In the genomic region with DNA sequence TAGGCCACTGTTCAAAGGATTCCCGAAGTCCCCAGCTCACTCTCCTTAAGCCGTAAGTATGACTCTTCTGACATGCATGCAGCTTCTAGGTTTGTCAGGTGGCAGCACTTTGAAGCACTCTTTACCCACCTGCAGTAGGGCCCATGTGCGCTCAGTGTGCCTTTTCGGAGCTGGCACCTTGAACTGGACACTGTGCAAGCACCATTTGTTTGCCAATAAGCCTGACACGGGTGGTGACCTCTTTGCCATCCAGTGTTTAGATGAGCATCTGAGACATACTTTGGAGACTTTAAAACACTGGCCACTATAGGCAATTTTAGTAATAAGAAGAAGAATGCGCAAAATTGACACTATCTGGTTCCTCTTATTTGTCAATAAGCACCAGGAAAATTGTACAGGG, we compare ENCODE assay signal across 24 cellular contexts.
"Had no signal": no experiment of that assay in that cellular context is flagged by ENCODE, and none has a peak within 500 bp of the region (broad histone marks: within the 10 kb centered on the region; RNA-seq: fewer than 3 reads in every experiment).

No MANE protein-coding gene starts in this region.

- H3K36me3 ChIP-seq: colonic mucosa, esophagus squamous epithelium, gastrocnemius medialis, heart right ventricle, left lung, lower lobe of right lung had no signal

- H3K9me3 Mint-ChIP-seq: dendritic cell treated with granulocyte-macrophage colony-stimulating factor and Interleukin-4, amounts not matched to agents 40 ng/mL and 50 ng/mL, for 4 days; effector memory CD8-positive, alpha-beta T cell had no signal

- ATAC-seq: effector memory CD8-positive, alpha-beta T cell; esophagus mucosa; gastrocnemius medialis; heart right ventricle; left cardiac atrium; left ventricle myocardium superior; lower lobe of right lung had no signal

- H3K4me1 ChIP-seq: colonic mucosa, gastrocnemius medialis had no signal

- H3K27ac ChIP-seq: colonic mucosa, epithelial cell of prostate, esophagus squamous epithelium, gastrocnemius medialis, heart right ventricle, left lung, lower lobe of right lung had no signal

- FAIRE-seq: endometrium, islet of Langerhans, keratinocyte had no signal

- H3K27me3 Mint-ChIP-seq: dendritic cell treated with granulocyte-macrophage colony-stimulating factor and Interleukin-4, amounts not matched to agents 40 ng/mL and 50 ng/mL, for 4 days; effector memory CD8-positive, alpha-beta T cell had no signal

- DNase-seq: colonic mucosa; cortex of kidney; effector CD8-positive, alpha-beta T cell; effector memory CD8-positive, alpha-beta T cell; endodermal cell; erythroblast; esophagus squamous epithelium; foreskin melanocyte; gastrocnemius medialis; glutamatergic neuron; head of caudate nucleus; heart right ventricle; hippocampal formation; left cardiac atrium; left lung; left ventricle myocardium superior; lower lobe of right lung; midbrain had no signal

- H3K27ac Mint-ChIP-seq: dendritic cell treated with granulocyte-macrophage colony-stimulating factor and Interleukin-4, amounts not matched to agents 40 ng/mL and 50 ng/mL, for 4 days; endodermal cell had no signal

- H3K27me3 ChIP-seq: colonic mucosa, esophagus squamous epithelium, gastrocnemius medialis, heart right ventricle, left lung had no signal

- H3K4me3 Mint-ChIP-seq: dendritic cell treated with granulocyte-macrophage colony-stimulating factor and Interleukin-4, amounts not matched to agents 40 ng/mL and 50 ng/mL, for 4 days; effector memory CD8-positive, alpha-beta T cell; endodermal cell had no signal

- H3K4me3 ChIP-seq: colonic mucosa, esophagus squamous epithelium, gastrocnemius medialis, heart right ventricle, left lung, lower lobe of right lung had no signal

- H3K9me3 ChIP-seq: colonic mucosa, esophagus squamous epithelium, gastrocnemius medialis, heart right ventricle, left lung, lower lobe of right lung had no signal
